Comparison of ENCODE assay signal across 35 cellular contexts in the genomic region with DNA sequence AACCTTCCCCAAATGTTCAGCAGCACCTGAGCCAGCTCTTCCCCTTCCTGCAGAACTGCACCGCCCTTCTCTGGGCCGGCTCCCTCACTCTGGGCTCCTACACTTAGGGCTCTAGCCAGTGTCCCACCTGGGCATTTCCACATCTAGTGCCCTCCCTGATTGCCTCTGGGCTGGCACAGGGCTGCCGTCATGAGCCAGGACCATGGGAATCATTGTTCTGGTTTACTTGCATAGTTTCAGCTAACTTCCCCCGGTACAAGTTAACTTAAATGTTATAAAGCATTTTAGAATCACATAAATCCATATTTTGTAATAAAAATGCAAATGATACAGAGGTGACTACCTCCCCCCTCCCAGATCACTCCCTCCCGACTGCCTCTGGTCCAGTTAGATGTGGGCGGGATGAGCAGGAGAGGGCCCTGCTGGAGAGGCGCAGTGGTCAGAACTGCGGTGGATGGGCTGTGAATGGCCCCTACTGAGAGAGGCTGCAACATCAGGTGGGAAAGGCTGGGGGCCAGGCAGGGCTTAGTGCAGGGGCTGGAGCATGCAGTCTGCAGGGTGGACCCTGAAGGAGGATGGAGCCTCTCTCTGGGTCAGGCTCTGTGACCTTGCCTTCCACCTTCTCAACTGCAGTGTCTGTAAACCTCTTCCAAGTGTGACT.
"Had no signal": no experiment of that assay in that cellular context is flagged by ENCODE, and none has a peak within 500 bp of the region (broad histone marks: within the 10 kb centered on the region; RNA-seq: fewer than 3 reads in every experiment).

No MANE protein-coding gene starts in this region.

- H3K9me3 Mint-ChIP-seq: activated CD8-positive, alpha-beta T cell treated with anti-CD3 and anti-CD28 coated beads for 36 hours; activated naive CD4-positive, alpha-beta T cell treated with anti-CD3 and anti-CD28 coated beads for 36 hours; activated naive CD4-positive, alpha-beta T cell treated with anti-CD3 and anti-CD28 coated beads, Interleukin-2, amount 50 U/mL, for 72 hours; activated T-cell treated with anti-CD3 and anti-CD28 coated beads, Interleukin-2, amount 50 U/mL, for 4 hours; activated T-helper 1 cell treated with anti-CD3 and anti-CD28 coated beads, Interleukin-12 subunit alpha, Interleukin-12 subunit beta, Interleukin-2, Interleukin-4 antibody, amounts not matched to agents 30 ng/mL and 10 ng/mL and 1 ng/mL, durations not matched to agents 14 hours and 24 hours and 36 hours; activated T-helper 17 cell treated with anti-CD3 and anti-CD28 coated beads, Interleukin-2, amount 50 U/mL, for 72 hours had no signal

- H3K27ac ChIP-seq: adrenal gland, body of pancreas, brain microvascular endothelial cell, breast epithelium, VCaP had no signal

- H3K36me3 Mint-ChIP-seq: activated CD4-positive, alpha-beta memory T cell treated with anti-CD3 and anti-CD28 coated beads for 36 hours; activated naive CD4-positive, alpha-beta T cell treated with anti-CD3 and anti-CD28 coated beads, Interleukin-2, amount 50 U/mL, for 72 hours; activated naive CD8-positive, alpha-beta T cell treated with anti-CD3 and anti-CD28 coated beads for 36 hours had no signal

- H3K36me3 ChIP-seq: adrenal gland, brain microvascular endothelial cell, breast epithelium had no signal

- ATAC-seq: activated CD8-positive, alpha-beta T cell treated with anti-CD3 and anti-CD28 coated beads for 36 hours; activated naive CD4-positive, alpha-beta T cell treated with anti-CD3 and anti-CD28 coated beads, Interleukin-2, amount 50 U/mL, for 72 hours; activated T-cell treated with anti-CD3 and anti-CD28 coated beads, Interleukin-2, amount 50 U/mL, for 4 hours; activated T-cell treated with anti-CD3 and anti-CD28 coated beads, Interleukin-2, amount 50 U/mL, for 72 hours; activated T-helper 17 cell treated with anti-CD3 and anti-CD28 coated beads, Interleukin-2, amount 50 U/mL, for 72 hours; body of pancreas had no signal

- H3K4me1 ChIP-seq: adrenal gland, breast epithelium had no signal

- DNase-seq: activated B cell treated with CpG ODN at 0.5 μM for 24 hours; activated CD4-positive, alpha-beta memory T cell treated with anti-CD3 and anti-CD28 coated beads for 36 hours; activated CD4-positive, alpha-beta T cell treated with anti-CD3 and anti-CD28 coated beads for 4 hours; activated CD4-positive, alpha-beta T cell treated with anti-CD3 and anti-CD28 coated beads, Interleukin-2, amount 10 ng/mL, durations not matched to agents 24 days and 14 days; activated CD4-positive, alpha-beta T cell treated with anti-CD3 and anti-CD28 coated beads, Interleukin-2, amount 50 U/mL, for 1 hour; activated CD4-positive, alpha-beta T cell treated with anti-CD3 and anti-CD28 coated beads, Interleukin-2, amount 50 U/mL, for 4 hours; activated CD4-positive, CD25-positive, alpha-beta regulatory T cell treated with anti-CD3 and anti-CD28 coated beads, Interleukin-2, amount 50 U/mL, for 72 hours; activated CD8-positive, alpha-beta memory T cell treated with anti-CD3 and anti-CD28 coated beads, Interleukin-2, amount 50 U/mL, for 4 hours; activated CD8-positive, alpha-beta T cell treated with anti-CD3 and anti-CD28 coated beads for 36 hours; activated effector memory CD4-positive, alpha-beta T cell treated with anti-CD3 and anti-CD28 coated beads, Interleukin-2, amount 50 U/mL, for 16 hours; activated gamma-delta T cell treated with Interleukin-2 at 50 U/mL for 16 hours; activated naive CD4-positive, alpha-beta T cell; activated naive CD4-positive, alpha-beta T cell treated with anti-CD3 and anti-CD28 coated beads for 36 hours; activated naive CD4-positive, alpha-beta T cell treated with anti-CD3 and anti-CD28 coated beads, Interleukin-2, amount 50 U/mL, for 16 hours; activated naive CD8-positive, alpha-beta T cell treated with anti-CD3 and anti-CD28 coated beads for 36 hours; activated T-cell treated with anti-CD3 and anti-CD28 coated beads for 4 hours; activated T-cell treated with anti-CD3 and anti-CD28 coated beads, Interleukin-2, amount 50 U/mL, for 1 hour; activated T-cell treated with anti-CD3 and anti-CD28 coated beads, Interleukin-2, amount 50 U/mL, for 4 hours; activated T-cell treated with anti-CD3 and anti-CD28 coated beads, Interleukin-2, amount 50 U/mL, for 72 hours; adrenal gland; amniotic stem cell; aorta; body of pancreas; brain microvascular endothelial cell; SW 1271; T-helper 1 cell; T-helper 2 cell; T-helper 9 cell had no signal

- H3K4me1 Mint-ChIP-seq: activated T-helper 17 cell treated with anti-CD3 and anti-CD28 coated beads, Interleukin-2, amount 50 U/mL, for 72 hours had no signal

- H3K9me3 ChIP-seq: adrenal gland, body of pancreas had no signal

- H3K27ac Mint-ChIP-seq: activated B cell treated with CpG ODN at 0.5 μM for 24 hours; activated CD4-positive, alpha-beta memory T cell treated with anti-CD3 and anti-CD28 coated beads for 36 hours; activated CD4-positive, alpha-beta T cell treated with anti-CD3 and anti-CD28 coated beads, Interleukin-2, amount 10 ng/mL, durations not matched to agents 24 days and 14 days; activated CD8-positive, alpha-beta T cell treated with anti-CD3 and anti-CD28 coated beads for 36 hours; activated naive CD4-positive, alpha-beta T cell treated with anti-CD3 and anti-CD28 coated beads for 36 hours; activated naive CD4-positive, alpha-beta T cell treated with anti-CD3 and anti-CD28 coated beads, Interleukin-2, amount 50 U/mL, for 72 hours; activated naive CD8-positive, alpha-beta T cell treated with anti-CD3 and anti-CD28 coated beads for 36 hours; activated T-cell treated with anti-CD3 and anti-CD28 coated beads, Interleukin-2, amount 50 U/mL, for 72 hours; activated T-helper 1 cell treated with anti-CD3 and anti-CD28 coated beads, Interleukin-12 subunit alpha, Interleukin-12 subunit beta, Interleukin-2, Interleukin-4 antibody, amounts not matched to agents 30 ng/mL and 10 ng/mL and 1 ng/mL, durations not matched to agents 14 hours and 24 hours and 36 hours; activated T-helper 17 cell treated with anti-CD3 and anti-CD28 coated beads, Interleukin-2, amount 50 U/mL, for 72 hours; T-helper 1 cell treated with Interleukin-12 subunit alpha and Interleukin-12 subunit beta and Interleukin-4 antibody, amounts not matched to agents 30 μg/mL and 1 μg/mL, for 36 hours; T-helper 2 cell treated with Interferon-gamma antibody and Interleukin-4, amounts not matched to agents 5 μg/mL and 100 μg/mL, for 36 hours had no signal

- H3K4me3 ChIP-seq: adrenal gland, body of pancreas, breast epithelium had no signal

- H3K4me3 Mint-ChIP-seq: activated B cell treated with CpG ODN at 0.5 μM for 24 hours; activated CD4-positive, alpha-beta memory T cell treated with anti-CD3 and anti-CD28 coated beads for 36 hours; activated CD4-positive, alpha-beta T cell treated with anti-CD3 and anti-CD28 coated beads, Interleukin-2, amount 10 ng/mL, durations not matched to agents 24 days and 14 days; activated CD8-positive, alpha-beta T cell treated with anti-CD3 and anti-CD28 coated beads for 36 hours; activated naive CD4-positive, alpha-beta T cell treated with anti-CD3 and anti-CD28 coated beads for 36 hours; activated naive CD8-positive, alpha-beta T cell treated with anti-CD3 and anti-CD28 coated beads for 36 hours; activated T-cell treated with anti-CD3 and anti-CD28 coated beads, Interleukin-2, amount 50 U/mL, for 4 hours; activated T-cell treated with anti-CD3 and anti-CD28 coated beads, Interleukin-2, amount 50 U/mL, for 72 hours; activated T-helper 1 cell treated with anti-CD3 and anti-CD28 coated beads, Interleukin-12 subunit alpha, Interleukin-12 subunit beta, Interleukin-2, Interleukin-4 antibody, amounts not matched to agents 30 ng/mL and 10 ng/mL and 1 ng/mL, durations not matched to agents 14 hours and 24 hours and 36 hours; activated T-helper 17 cell treated with anti-CD3 and anti-CD28 coated beads, Interleukin-2, amount 50 U/mL, for 72 hours; T-helper 1 cell treated with Interleukin-12 subunit alpha and Interleukin-12 subunit beta and Interleukin-4 antibody, amounts not matched to agents 30 μg/mL and 1 μg/mL, for 36 hours; T-helper 2 cell treated with Interferon-gamma antibody and Interleukin-4, amounts not matched to agents 5 μg/mL and 100 μg/mL, for 36 hours had no signal

- H3K27me3 ChIP-seq: body of pancreas, brain microvascular endothelial cell had no signal
